Comparison of ENCODE assay signal across 29 cellular contexts in genomic region chr9:85339337-85339736, GRCh38.
"Had no signal": no experiment of that assay in that cellular context is flagged by ENCODE, and none has a peak within 500 bp of the region (broad histone marks: within the 10 kb centered on the region; RNA-seq: fewer than 3 reads in every experiment).

No MANE protein-coding gene starts in this region.

- H3K4me3 ChIP-seq: colonic mucosa, esophagus muscularis mucosa, heart right ventricle, neural progenitor cell, right atrium auricular region, sigmoid colon, stomach, thyroid gland, vagina had no signal

- H3K4me2 ChIP-seq: neural progenitor cell had no signal

- H3K27ac ChIP-seq: colonic mucosa, epithelial cell of prostate, esophagus muscularis mucosa, heart right ventricle, neural progenitor cell, parathyroid adenoma, right atrium auricular region, sigmoid colon, stomach, thyroid gland, vagina had no signal

- H3K9me3 Mint-ChIP-seq: endodermal cell, neural progenitor cell had no signal

- H3K9me3 ChIP-seq: colonic mucosa, esophagus muscularis mucosa, heart right ventricle, right atrium auricular region, sigmoid colon, stomach, thyroid gland, vagina had no signal

- H3K36me3 Mint-ChIP-seq: naive thymus-derived CD4-positive, alpha-beta T cell; neural progenitor cell; stimulated activated effector memory CD8-positive, alpha-beta T cell treated with anti-CD3 and anti-CD28 coated beads, Interleukin-12 subunit alpha, Interleukin-12 subunit beta, amount 100 ng/mL, for 72 hours had no signal

- H2AFZ ChIP-seq: neural progenitor cell, parathyroid adenoma had no signal

- H3K79me2 ChIP-seq: parathyroid adenoma had no signal

- H3K27me3 ChIP-seq: colonic mucosa, neural progenitor cell, right atrium auricular region, sigmoid colon, stomach, thyroid gland, vagina had no signal

- DNase-seq: colonic mucosa; effector CD8-positive, alpha-beta T cell; endodermal cell; foreskin melanocyte; glutamatergic neuron; heart right ventricle; hippocampal formation; mesenchymal stem cell; midbrain; naive thymus-derived CD4-positive, alpha-beta T cell; sigmoid colon; stimulated activated CD4-positive, alpha-beta T cell treated with anti-CD3 and anti-CD28 coated beads, Interleukin-2, amount 100 ng/mL, for 24 hours; stimulated activated CD4-positive, alpha-beta T cell treated with anti-CD3 and anti-CD28 coated beads, Interleukin-4, amount 100 ng/mL, for 24 hours; stimulated activated naive CD4-positive, alpha-beta T cell treated with Interleukin-2 at 50 U/mL for 16 hours; stomach; thyroid gland; trophoblast cell had no signal

- H3K4me3 Mint-ChIP-seq: dendritic cell treated with granulocyte-macrophage colony-stimulating factor and Interleukin-4, amounts not matched to agents 40 ng/mL and 50 ng/mL, for 4 days; endodermal cell; naive thymus-derived CD4-positive, alpha-beta T cell; nephron; neural progenitor cell; stimulated activated effector memory CD8-positive, alpha-beta T cell treated with anti-CD3 and anti-CD28 coated beads, Interleukin-12 subunit alpha, Interleukin-12 subunit beta, amount 100 ng/mL, for 72 hours had no signal

- H3K27me3 Mint-ChIP-seq: dendritic cell treated with granulocyte-macrophage colony-stimulating factor and Interleukin-4, amounts not matched to agents 40 ng/mL and 50 ng/mL, for 4 days had no signal

- H3K9ac ChIP-seq: neural progenitor cell, parathyroid adenoma had no signal

- ATAC-seq: heart right ventricle; left lobe of liver; naive thymus-derived CD4-positive, alpha-beta T cell; stimulated activated effector memory CD8-positive, alpha-beta T cell treated with anti-CD3 and anti-CD28 coated beads, Interleukin-12 subunit alpha, Interleukin-12 subunit beta, amount 100 ng/mL, for 72 hours had no signal

- H3K4me1 ChIP-seq: colonic mucosa, esophagus muscularis mucosa, heart right ventricle, parathyroid adenoma, right atrium auricular region, sigmoid colon, stomach, thyroid gland, vagina had no signal

- H3K36me3 ChIP-seq: colonic mucosa, esophagus muscularis mucosa, heart right ventricle, neural progenitor cell, right atrium auricular region, sigmoid colon, stomach, thyroid gland, vagina had no signal

- H3K27ac Mint-ChIP-seq: dendritic cell treated with granulocyte-macrophage colony-stimulating factor and Interleukin-4, amounts not matched to agents 40 ng/mL and 50 ng/mL, for 4 days; endodermal cell; naive thymus-derived CD4-positive, alpha-beta T cell; nephron; neural progenitor cell; progenitor cell of endocrine pancreas; stimulated activated effector memory CD8-positive, alpha-beta T cell treated with anti-CD3 and anti-CD28 coated beads, Interleukin-12 subunit alpha, Interleukin-12 subunit beta, amount 100 ng/mL, for 72 hours had no signal

- H3K4me1 Mint-ChIP-seq: naive thymus-derived CD4-positive, alpha-beta T cell; nephron; stimulated activated effector memory CD8-positive, alpha-beta T cell treated with anti-CD3 and anti-CD28 coated beads, Interleukin-12 subunit alpha, Interleukin-12 subunit beta, amount 100 ng/mL, for 72 hours had no signal

- FAIRE-seq: islet of Langerhans had no signal
